In the genomic region with DNA sequence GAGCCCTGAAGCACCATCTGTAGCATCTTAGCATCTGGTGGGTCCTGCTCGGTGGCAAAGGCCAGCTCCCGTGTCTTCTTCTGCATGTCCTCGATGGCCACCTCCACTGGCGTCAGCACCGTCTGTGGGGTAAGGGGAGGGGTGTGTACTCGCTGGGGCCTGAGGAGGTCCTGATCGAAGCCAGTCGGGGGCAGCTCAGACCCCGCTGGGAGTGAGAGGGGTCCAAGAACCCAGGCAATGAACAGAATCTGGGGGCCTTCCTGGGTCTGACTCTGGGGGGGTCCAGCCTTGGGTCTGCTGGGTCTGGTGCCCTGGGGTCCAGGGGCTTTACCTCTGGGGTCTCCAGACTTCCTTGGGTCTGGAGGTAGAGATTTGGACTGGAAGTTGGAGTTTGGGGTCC, we compare ENCODE assay signal across 1 cellular context.
TF ChIP-seq lines count a peak whose summit lies in the region.

No MANE protein-coding gene starts in this region.

TF ChIP-seq in IMR-90, 13 proteins besides CTCF, POLR2A, EP300 and RAD21:
- TF ChIP-seq, protein P1, sequence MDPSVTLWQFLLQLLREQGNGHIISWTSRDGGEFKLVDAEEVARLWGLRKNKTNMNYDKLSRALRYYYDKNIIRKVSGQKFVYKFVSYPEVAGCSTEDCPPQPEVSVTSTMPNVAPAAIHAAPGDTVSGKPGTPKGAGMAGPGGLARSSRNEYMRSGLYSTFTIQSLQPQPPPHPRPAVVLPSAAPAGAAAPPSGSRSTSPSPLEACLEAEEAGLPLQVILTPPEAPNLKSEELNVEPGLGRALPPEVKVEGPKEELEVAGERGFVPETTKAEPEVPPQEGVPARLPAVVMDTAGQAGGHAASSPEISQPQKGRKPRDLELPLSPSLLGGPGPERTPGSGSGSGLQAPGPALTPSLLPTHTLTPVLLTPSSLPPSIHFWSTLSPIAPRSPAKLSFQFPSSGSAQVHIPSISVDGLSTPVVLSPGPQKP (IDR thresholded peaks at IDR 0.05; ENCODE audit: borderline replicate concordance, low read depth, low read length) = no peak
- no peak for TF ChIP-seq CEBPB (IDR thresholded peaks at IDR 0.05; ENCODE audit: low read depth, low read length)
- no peak for TF ChIP-seq USF2 (IDR thresholded peaks at IDR 0.05; ENCODE audit: low read depth, low read length)
- TF ChIP-seq MXI1 (IDR thresholded peaks at IDR 0.05; ENCODE audit: borderline replicate concordance, low read depth, low read length) = no peak
- TF ChIP-seq NFE2L2 (IDR thresholded peaks at IDR 0.05; ENCODE audit: low read depth, low read length) = no peak
- TF ChIP-seq FOS (IDR thresholded peaks at IDR 0.05; ENCODE audit: low read depth, low read length) = no peak
- TF ChIP-seq RFX5 (IDR thresholded peaks at IDR 0.05; ENCODE audit: low read depth, low read length) = no peak
- TF ChIP-seq BHLHE40 (IDR thresholded peaks at IDR 0.05; ENCODE audit: low read depth, low read length) = no peak
- no peak for TF ChIP-seq MAZ (IDR thresholded peaks at IDR 0.05; ENCODE audit: borderline replicate concordance, low read depth, low read length)
- no peak for TF ChIP-seq RCOR1 (IDR thresholded peaks at IDR 0.05; ENCODE audit: insufficient replicate concordance, low read length)
- TF ChIP-seq MAFK (IDR thresholded peaks at IDR 0.05; ENCODE audit: low read depth, low read length) = no peak
